29 cellular contexts compared by ENCODE assay signal in the genomic region with DNA sequence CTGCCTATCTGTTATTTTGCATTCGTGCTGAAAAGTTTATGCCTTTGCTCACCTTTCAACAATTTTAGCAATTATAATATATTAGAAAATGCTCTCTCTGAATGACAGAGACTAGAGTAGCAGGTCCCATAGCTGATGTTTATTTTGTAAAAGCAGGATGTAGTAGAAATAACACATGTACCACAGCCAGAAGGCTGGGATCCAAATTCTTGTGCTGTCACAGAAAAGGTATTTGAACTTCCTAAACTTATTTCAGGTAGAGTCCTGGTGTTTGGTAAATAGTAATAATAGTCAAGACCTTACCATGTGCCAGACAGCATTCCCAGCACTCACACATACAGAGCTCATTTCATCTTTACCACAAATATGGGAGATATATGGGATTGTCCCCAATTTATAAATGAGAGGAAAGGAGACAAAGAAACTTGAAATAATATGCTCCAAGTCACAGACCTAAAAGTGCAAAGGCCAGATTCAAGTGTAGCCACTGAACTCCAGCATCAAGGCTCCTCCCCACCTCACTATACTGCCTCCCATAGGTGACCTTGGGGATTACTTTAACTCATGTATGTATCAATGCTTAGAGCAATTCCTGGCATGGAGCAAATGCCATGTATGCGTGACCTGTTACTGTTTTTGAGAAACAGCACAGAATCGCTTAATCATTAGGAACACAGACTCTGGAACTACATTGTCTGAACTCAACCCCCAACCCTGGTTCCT.
DNase-seq lines count a peak whose midpoint lies in the region; ATAC-seq, FAIRE-seq and TF ChIP-seq lines count a peak whose summit lies in the region.
"Had no signal": no experiment of that assay in that cellular context is flagged by ENCODE, and none has a peak within 500 bp of the region (broad histone marks: within the 10 kb centered on the region; RNA-seq: fewer than 3 reads in every experiment).

No MANE protein-coding gene starts in this region.

- no peaks in the 10 kb centered on the region for H3K36me3 ChIP-seq in Loucy (ENCODE audit: insufficient read depth, low read length)
- H3K36me3 ChIP-seq in K562 (ENCODE audit: control insufficient read depth, insufficient read depth, low read length): no peaks in the 10 kb centered on the region
- H3K36me3 ChIP-seq in hepatocyte (replicated peaks; ENCODE audit: insufficient read depth, low read depth): no peaks in the 10 kb centered on the region
- H3K36me3 ChIP-seq: SJSA1, stomach had no signal

- no peak overlapping the region for H3K27ac ChIP-seq in K562 (ENCODE audit: extremely low read depth, low read depth, low read length)
- no peak overlapping the region for H3K27ac ChIP-seq in hepatocyte
- H3K27ac ChIP-seq: SJSA1, stomach, tibial artery had no signal

- TF ChIP-seq CTCF in GM10266 (IDR thresholded peaks at IDR 0.05; ENCODE audit: control insufficient read depth, insufficient read depth, low read depth, missing control alignments) (peak; percentile 8), Loucy (conservative IDR thresholded peaks at IDR 0.05; ENCODE audit: low read length) (peak; percentile 21; the same call in 1 of the 2 replicates), K562 (IDR thresholded peaks at IDR 0.05 in 2 of 3, conservative IDR thresholded peaks at IDR 0.05 in 1 of 3; ENCODE audit: insufficient read depth in 2 of 3, low read depth in 1 of 3, low read length in 3 of 3) (peak in 1 of 3 experiments; percentile 8; a peak in 1 of 6 replicates), D721Med (IDR thresholded peaks at IDR 0.05; ENCODE audit: insufficient read depth, missing control alignments) (no peak), hepatocyte (IDR thresholded peaks at IDR 0.05; ENCODE audit: poor library complexity) (no peak)

- CTCF ChIA-PET in K562 (lab: Yijun Ruan, JAX; ENCODE audit: low intra/inter-chr PET ratio): no interaction called here

- TF ChIP-seq EP300 in K562 (IDR thresholded peaks at IDR 0.05; ENCODE audit: low read length): no peak

- no TSS peak for BruUV-seq in K562 (replicated peaks; lab: Mats Ljungman, UMichigan)

- in situ Hi-C loops in K562 (cut with MboI): no loop called here

- intact Hi-C loops in K562 (cut with micrococcal nuclease): no loop called here
- intact Hi-C loops in sciatic nerve (cut with DNase I): no loop called here

- no peak for TF ChIP-seq RAD21 in K562 (CRISPR knock-in tag; conservative IDR thresholded peaks at IDR 0.05 in 1 of 2, IDR thresholded peaks at IDR 0.05 in 1 of 2)

- ATAC-seq in K562 (0 out of 3 replicates have a peak, but pooled peaks have one; percentile 39), left lobe of liver (peak; percentile 71), sciatic nerve (no peak)
- ATAC-seq: activated CD4-positive, alpha-beta T cell treated with anti-CD3 and anti-CD28 coated beads for 36 hours; GM12878; naive thymus-derived CD4-positive, alpha-beta T cell had no signal

- H3K9ac ChIP-seq in Loucy (ENCODE audit: low read depth, low read length, poor library complexity, severe bottlenecking) (no peak overlapping the region), K562 (ENCODE audit: insufficient read depth in 1 of 2, low read depth in 2 of 2, low read length in 2 of 2) (no peak overlapping the region)

- H3K9me2 ChIP-seq in Loucy (replicated peaks; ENCODE audit: low read depth, low read length) (no peaks in the 10 kb centered on the region), hepatocyte (replicated peaks; ENCODE audit: insufficient read depth) (no peaks in the 10 kb centered on the region)

- FAIRE-seq in K562 (lab: Jason Lieb, UNC) (no peak), D721Med (lab: Jason Lieb, UNC) (no peak)
- FAIRE-seq: endothelial cell of umbilical vein, GM12878, keratinocyte had no signal

- POLR2A ChIA-PET in K562 (lab: Yijun Ruan, JAX): no interaction called here

- H3K4me3 ChIP-seq in Loucy (ENCODE audit: low read length, poor library complexity, severe bottlenecking) (no peak overlapping the region), K562 (no peak overlapping the region), hepatocyte (no peak overlapping the region)
- H3K4me3 ChIP-seq: GM12878, SJSA1, smooth muscle cell, stomach, tibial artery had no signal

- no peak overlapping the region for H2AFZ ChIP-seq in Loucy (ENCODE audit: low read length)
- H2AFZ ChIP-seq in K562 (ENCODE audit: low read depth, low read length): no peak overlapping the region
- H2AFZ ChIP-seq in hepatocyte: no peak overlapping the region

- H3K9me3 ChIP-seq in Loucy (ENCODE audit: insufficient read depth, low read depth, low read length) (no peaks in the 10 kb centered on the region), K562 (replicated peaks; ENCODE audit: control insufficient read depth, insufficient read depth, low read depth, low read length) (no peaks in the 10 kb centered on the region), hepatocyte (ENCODE audit: low read depth) (no peaks in the 10 kb centered on the region)
- H3K9me3 ChIP-seq: SJSA1, stomach, tibial artery had no signal

- DNase-seq in GM10266 (ENCODE audit: extremely low spot score) (no peak), K562 (ENCODE audit: extremely low read depth in 1 of 4, low spot score in 3 of 4) (peak in 1 of 4 experiments; percentile 8), left lobe of liver (ENCODE audit: low spot score) (peak; percentile 52), D721Med (ENCODE audit: insufficient read length, low spot score) (no peak), hepatocyte (ENCODE audit: low spot score) (no peak), T-helper 1 cell (no peak), sciatic nerve (ENCODE audit: low spot score) (no peak)
- DNase-seq: ACHN; activated CD4-positive, alpha-beta T cell treated with anti-CD3 and anti-CD28 coated beads for 36 hours; activated gamma-delta T cell treated with Interleukin-2 at 50 U/mL for 16 hours; activated T-cell treated with anti-CD3 and anti-CD28 coated beads, Interleukin-2, amount 50 U/mL, for 24 hours; cerebellar nuclear complex; DMS79 treated with DMSO at 0.1 percent for 48 hours; midbrain; naive thymus-derived CD4-positive, alpha-beta T cell; NCI-H1092 treated with DMSO at 0.1 percent for 48 hours; NCI-H1930; NCI-H526; nucleus accumbens; stimulated activated CD4-positive, alpha-beta T cell treated with anti-CD3 and anti-CD28 coated beads, Interleukin-1b, Interleukin-23, amount 100 ng/mL, for 48 hours; stimulated activated CD8-positive, alpha-beta memory T cell treated with anti-CD3 and anti-CD28 coated beads, Interleukin-4, amount 100 ng/mL, for 48 hours; stomach; tibial artery had no signal

- 20% methylated on average over 3 of the region's 3 CpGs for WGBS in K562 (ENCODE audit: insufficient coverage, low coverage, missing lambda C conversion rate)
- 94% methylated on average over 3 of the region's 3 CpGs for WGBS in hepatocyte (ENCODE audit: low lambda C conversion rate, missing lambda C conversion rate)

- no peaks in the 10 kb centered on the region for H3F3A ChIP-seq in Loucy (ENCODE audit: low read depth)

- H3K4me1 ChIP-seq in Loucy (ENCODE audit: insufficient read depth, low read length, poor library complexity, severe bottlenecking) (no peaks in the 10 kb centered on the region), K562 (replicated peaks in 1 of 2; ENCODE audit: control insufficient read depth in 2 of 2, insufficient read depth in 2 of 2, low read length in 2 of 2) (no peaks in the 10 kb centered on the region), hepatocyte (ENCODE audit: insufficient read depth) (peaks cover 12% of the 10 kb centered on the region)

- H3K4me2 ChIP-seq in Loucy (ENCODE audit: low read depth, low read length, poor library complexity, severe bottlenecking): no peak overlapping the region
- no peak overlapping the region for H3K4me2 ChIP-seq in K562 (ENCODE audit: insufficient read depth, low read length)
- no peak overlapping the region for H3K4me2 ChIP-seq in hepatocyte
- H3K4me2 ChIP-seq: smooth muscle cell had no signal

- no peaks in the 10 kb centered on the region for H3K27me3 ChIP-seq in Loucy (ENCODE audit: insufficient read depth, low read length, poor library complexity, severe bottlenecking)
- no peaks in the 10 kb centered on the region for H3K27me3 ChIP-seq in K562 (ENCODE audit: control insufficient read depth in 2 of 2, insufficient read depth in 2 of 2, low read length in 2 of 2)
- H3K27me3 ChIP-seq in hepatocyte: no peaks in the 10 kb centered on the region
- H3K27me3 ChIP-seq: SJSA1, stomach, tibial artery had no signal

- H4K20me1 ChIP-seq in Loucy (ENCODE audit: insufficient read depth, low read length, poor library complexity, severe bottlenecking) (no peaks in the 10 kb centered on the region), K562 (replicated peaks; ENCODE audit: control insufficient read depth, insufficient read depth, low read length) (no peaks in the 10 kb centered on the region; the same call in 1 of the 2 replicates), hepatocyte (ENCODE audit: insufficient read depth, poor library complexity, severe bottlenecking) (no peaks in the 10 kb centered on the region)

- TF ChIP-seq POLR2A in K562 (conservative IDR thresholded peaks at IDR 0.05): no peak

- H3K79me2 ChIP-seq in Loucy (ENCODE audit: insufficient read depth, low read length) (no peaks in the 10 kb centered on the region), K562 (ENCODE audit: control insufficient read depth, insufficient read depth, low read length) (no peaks in the 10 kb centered on the region), hepatocyte (no peaks in the 10 kb centered on the region)

- no peaks in the 10 kb centered on the region for H3K9me1 ChIP-seq in K562 (ENCODE audit: control insufficient read depth, insufficient read depth, low read length)

TF ChIP-seq in K562, 482 proteins besides CTCF, POLR2A, EP300 and RAD21:
- TF ChIP-seq ZNF445 (CRISPR knock-in tag; IDR thresholded peaks at IDR 0.05; ENCODE audit: low read depth) (no peak), ZNF282 (CRISPR knock-in tag; IDR thresholded peaks at IDR 0.05) (no peak), HNRNPH1 (optimal IDR thresholded peaks at IDR 0.05; ENCODE audit: low read depth, low read length) (no peak), CBFA2T2 (conservative IDR thresholded peaks at IDR 0.05) (no peak), NR2C1 (IDR thresholded peaks at IDR 0.05) (no peak), NR2C1 (tag; IDR thresholded peaks at IDR 0.05) (0 out of 2 replicates have a peak, but pooled peaks have one; percentile 15)

Comparison
In these comparisons a context has a peak if more than half of its experiments do, and no peak if none do; other contexts are left out.
1. CTCF ChIP-seq: peak in GM10266 (single experiment) and Loucy (single experiment); none in D721Med (single experiment) and hepatocyte (single experiment).